8 cellular contexts compared by ENCODE assay signal in the genomic region with DNA sequence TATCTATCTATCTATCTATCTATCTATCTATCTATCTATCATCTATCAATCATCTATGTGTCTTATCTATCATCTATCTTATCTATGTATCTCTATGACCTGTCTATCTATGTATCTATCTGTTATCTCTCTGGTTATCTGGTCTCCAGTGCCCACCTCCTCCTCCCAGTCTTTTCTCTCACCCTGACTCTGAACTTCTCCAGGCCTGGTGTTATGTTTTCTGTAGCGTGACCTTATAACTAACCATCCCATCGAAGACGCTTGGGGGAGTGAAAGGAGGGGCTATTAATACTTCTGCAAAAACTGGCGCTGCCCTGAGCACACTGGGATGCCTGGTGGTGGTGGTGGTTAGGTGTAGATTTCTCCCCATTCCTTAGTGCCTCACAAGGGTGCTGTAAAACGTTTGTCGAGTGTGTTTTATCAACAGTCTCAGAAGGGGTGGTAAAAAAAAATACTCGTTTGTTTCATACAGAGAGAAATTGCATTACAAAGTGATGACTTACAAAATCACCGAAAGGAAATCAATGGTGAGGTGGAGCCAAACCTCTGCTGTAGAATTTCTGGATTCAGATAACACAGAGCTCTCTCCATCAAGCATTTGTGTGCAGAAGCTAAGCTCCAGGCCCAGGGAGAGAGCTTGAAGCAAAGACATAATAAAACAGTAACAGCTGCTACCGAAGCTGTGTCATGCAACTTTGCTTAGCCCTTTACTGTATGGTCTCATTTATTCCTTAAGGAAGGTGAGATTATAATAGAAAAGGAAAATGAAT.
DNase-seq lines count a peak whose midpoint lies in the region; ATAC-seq and TF ChIP-seq lines count a peak whose summit lies in the region.

No MANE protein-coding gene starts in this region.

- no peaks in the 10 kb centered on the region for H3K9me3 ChIP-seq in CD4-positive, CD25-positive, alpha-beta regulatory T cell (ENCODE audit: control insufficient read depth in 2 of 2, low read length in 2 of 2)
- no peaks in the 10 kb centered on the region for H3K9me3 ChIP-seq in neural progenitor cell (ENCODE audit: low read depth)

- no peaks in the 10 kb centered on the region for H3K27me3 Mint-ChIP-seq in CD4-positive, CD25-positive, alpha-beta regulatory T cell
- H3K27me3 Mint-ChIP-seq in neural progenitor cell (ENCODE audit: insufficient read depth, low read depth), result peaks cover 7% of the 10 kb centered on the region

- peak overlapping the region; percentile 81 for H3K4me2 ChIP-seq in neural progenitor cell

- peaks cover 15% of the 10 kb centered on the region for H3K4me1 ChIP-seq in CD4-positive, CD25-positive, alpha-beta regulatory T cell (ENCODE audit: control insufficient read depth, insufficient read depth, low read length, poor library complexity, severe bottlenecking)
- H3K4me1 ChIP-seq in neural progenitor cell, result peaks cover 31% of the 10 kb centered on the region

- H2AFZ ChIP-seq in neural progenitor cell (replicated peaks), result peak overlapping the region; percentile 61

- no peak overlapping the region for H3K9ac ChIP-seq in neural progenitor cell

- H3K36me3 ChIP-seq in CD4-positive, CD25-positive, alpha-beta regulatory T cell (ENCODE audit: control insufficient read depth, insufficient read depth, low read length), result no peaks in the 10 kb centered on the region
- no peaks in the 10 kb centered on the region for H3K36me3 ChIP-seq in neural progenitor cell

- no peak overlapping the region for H3K4me3 ChIP-seq in CD4-positive, CD25-positive, alpha-beta regulatory T cell (ENCODE audit: low read depth, low read length)
- H3K4me3 ChIP-seq in NB4 (ENCODE audit: low read depth, low read length) (no peak overlapping the region), neural progenitor cell (peak overlapping the region; percentile 57)

- no peaks in the 10 kb centered on the region for H4K20me1 ChIP-seq in neural progenitor cell (ENCODE audit: low read depth)

- TF ChIP-seq POLR2A in NB4 (IDR thresholded peaks at IDR 0.05; ENCODE audit: extremely low read depth, insufficient read length), result no peak

- no peaks in the 10 kb centered on the region for H3K9me3 Mint-ChIP-seq in CD4-positive, CD25-positive, alpha-beta regulatory T cell
- peaks cover 13% of the 10 kb centered on the region for H3K9me3 Mint-ChIP-seq in neural progenitor cell

- no peak for ATAC-seq in CD4-positive, CD25-positive, alpha-beta regulatory T cell (ENCODE audit: low read depth in 2 of 2)
- no peak for ATAC-seq in HG03045 (IDR thresholded peaks at IDR 0.05; ENCODE audit: unreplicated experiment)

- DNase-seq in CD4-positive, CD25-positive, alpha-beta regulatory T cell, result no peak
- peak; percentile 75 for DNase-seq in NB4 (ENCODE audit: low read depth)
- DNase-seq in neural progenitor cell (ENCODE audit: low spot score), result no peak
- DNase-seq in midbrain (lab: John Stamatoyannopoulos, UW), result no peak
- no peak for DNase-seq in foreskin melanocyte
- DNase-seq in NOMO-1 (lab: John Stamatoyannopoulos, UW; ENCODE audit: unreplicated experiment in 2 of 2), result no peak

- H3K27ac ChIP-seq in CD4-positive, CD25-positive, alpha-beta regulatory T cell (ENCODE audit: insufficient read depth, low read length, poor library complexity, severe bottlenecking), result no peak overlapping the region
- peak overlapping the region; percentile 89 for H3K27ac ChIP-seq in cingulate gyrus (ENCODE audit: low read depth, low read length)
- peak overlapping the region; percentile 13 for H3K27ac ChIP-seq in neural progenitor cell

- no peaks in the 10 kb centered on the region for H3K27me3 ChIP-seq in CD4-positive, CD25-positive, alpha-beta regulatory T cell (ENCODE audit: control insufficient read depth, insufficient read depth, low read length)
- no peaks in the 10 kb centered on the region for H3K27me3 ChIP-seq in neural progenitor cell

- H3K4me3 Mint-ChIP-seq in CD4-positive, CD25-positive, alpha-beta regulatory T cell, result peak overlapping the region; percentile 64 to 98 (median 94)
- H3K4me3 Mint-ChIP-seq in neural progenitor cell, result peak overlapping the region; percentile 88

- H3K4me1 Mint-ChIP-seq in CD4-positive, CD25-positive, alpha-beta regulatory T cell, result peaks cover 5 to 23% (median 15%) of the 10 kb centered on the region in 4 donors
- peaks cover 42% of the 10 kb centered on the region for H3K4me1 Mint-ChIP-seq in neural progenitor cell

- no peaks in the 10 kb centered on the region for H3K36me3 Mint-ChIP-seq in CD4-positive, CD25-positive, alpha-beta regulatory T cell
- H3K36me3 Mint-ChIP-seq in neural progenitor cell, result no peaks in the 10 kb centered on the region

- no peak for TF ChIP-seq CTCF in NB4 (IDR thresholded peaks at IDR 0.05; ENCODE audit: low read depth, low read length)
- no peak for TF ChIP-seq CTCF in neural progenitor cell (IDR thresholded peaks at IDR 0.05)

- H3K79me2 ChIP-seq in neural progenitor cell (ENCODE audit: low read depth), result no peaks in the 10 kb centered on the region

- H3F3A ChIP-seq in neural progenitor cell (ENCODE audit: low read depth), result peaks cover 19% of the 10 kb centered on the region

- peak overlapping the region in 1 of 3 donors; percentile 8 for H3K27ac Mint-ChIP-seq in CD4-positive, CD25-positive, alpha-beta regulatory T cell
- H3K27ac Mint-ChIP-seq in neural progenitor cell, result peak overlapping the region; percentile 58
